ENCODE assay signal across 11 cellular contexts in the genomic region with DNA sequence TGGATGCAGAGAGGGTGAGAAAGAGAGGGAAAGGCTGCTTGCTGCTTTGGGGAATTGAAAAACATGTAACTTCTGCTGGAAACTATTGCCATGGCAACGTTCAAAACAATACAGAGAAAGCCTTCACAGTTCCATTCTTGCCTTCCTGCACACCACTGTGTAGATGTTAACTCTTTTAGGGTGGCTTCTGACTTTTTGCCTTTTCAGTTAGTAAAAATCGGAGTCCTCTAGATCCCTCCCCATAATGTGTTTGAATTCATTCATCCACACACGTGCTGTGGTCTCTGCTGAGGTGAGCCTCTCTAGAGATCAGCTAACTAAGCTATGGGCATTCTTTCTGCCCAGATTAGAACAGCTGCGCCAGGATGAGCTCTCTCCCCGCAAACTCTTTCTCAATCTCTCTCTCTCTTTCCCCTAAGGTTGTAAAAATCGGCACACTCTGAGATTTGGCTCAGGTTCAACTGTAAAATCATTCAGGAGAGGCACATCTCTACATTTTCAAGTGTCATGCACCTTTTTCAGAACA.
DNase-seq lines count a peak whose midpoint lies in the region; ATAC-seq, FAIRE-seq and TF ChIP-seq lines count a peak whose summit lies in the region.
"Had no signal": no experiment of that assay in that cellular context is flagged by ENCODE, and none has a peak within 500 bp of the region (broad histone marks: within the 10 kb centered on the region; RNA-seq: fewer than 3 reads in every experiment).

No MANE protein-coding gene starts in this region.

- H3K18ac ChIP-seq in H1 (ENCODE audit: extremely low read depth, low read length), result no peak overlapping the region

- no peak overlapping the region for H4K8ac ChIP-seq in H1 (ENCODE audit: extremely low read depth, insufficient read depth, low read length)

- no peak for TF ChIP-seq RAD21 in H1 (IDR thresholded peaks at IDR 0.05 in 1 of 2, conservative IDR thresholded peaks at IDR 0.05 in 1 of 2; ENCODE audit: low read depth in 2 of 2, low read length in 2 of 2)

- no peak overlapping the region; a peak in 1 of 4 replicates for H3K4me2 ChIP-seq in H1 (ENCODE audit: insufficient read depth in 1 of 2, low read depth in 2 of 2, low read length in 2 of 2)

- peak; percentile 76 for ATAC-seq in GM19395 (IDR thresholded peaks at IDR 0.05; ENCODE audit: unreplicated experiment)
- no peak for ATAC-seq in HG03108 (IDR thresholded peaks at IDR 0.05; ENCODE audit: unreplicated experiment)

- H3K4me1 ChIP-seq in HUES64 (ENCODE audit: insufficient read depth, low read length) (peaks cover 10% of the 10 kb centered on the region), H1 (replicated peaks in 1 of 4; ENCODE audit: control insufficient read depth in 3 of 4, insufficient read depth in 4 of 4, low read length in 3 of 4) (no peaks in the 10 kb centered on the region; a peak in 1 of 7 replicates)
- H3K4me1 ChIP-seq: ascending aorta, stomach had no signal

- H3K27ac ChIP-seq in HUES64 (ENCODE audit: low read depth, low read length) (no peak overlapping the region), H1 (ENCODE audit: low read depth, low read length) (peak overlapping the region; percentile 15; the same call in 1 of the 2 replicates)
- H3K27ac ChIP-seq: ascending aorta, stomach had no signal

- no peak overlapping the region for H2BK5ac ChIP-seq in H1 (ENCODE audit: low read depth, low read length)

- H3K79me2 ChIP-seq in H1 (ENCODE audit: control insufficient read depth in 1 of 2, insufficient read depth in 2 of 2, low read length in 2 of 2), result no peaks in the 10 kb centered on the region

- H3K56ac ChIP-seq in H1 (replicated peaks; ENCODE audit: insufficient read length, low read depth, low read length), result no peak overlapping the region

- no peak for TF ChIP-seq CTCF in H1 (IDR thresholded peaks at IDR 0.05; ENCODE audit: control extremely low read depth in 1 of 3, insufficient read depth in 1 of 3, low read depth in 1 of 3, low read length in 3 of 3)

- no peak overlapping the region for H2BK15ac ChIP-seq in H1 (ENCODE audit: low read length)

- H4K5ac ChIP-seq in H1 (ENCODE audit: insufficient read length, low read depth, low read length), result no peak overlapping the region

- no peak overlapping the region for H2BK12ac ChIP-seq in H1 (ENCODE audit: low read depth, low read length)

- H3K36me3 ChIP-seq in HUES64 (ENCODE audit: insufficient read depth, low read length) (no peaks in the 10 kb centered on the region), H1 (ENCODE audit: control insufficient read depth in 2 of 4, insufficient read depth in 4 of 4, low read length in 3 of 4) (no peaks in the 10 kb centered on the region)
- H3K36me3 ChIP-seq: ascending aorta, stomach had no signal

- H2BK20ac ChIP-seq in H1 (ENCODE audit: low read length), result no peak overlapping the region

- H3K9me3 ChIP-seq in HUES64 (ENCODE audit: insufficient read depth, low read depth, low read length), result no peaks in the 10 kb centered on the region
- H3K9me3 ChIP-seq in H1 (ENCODE audit: insufficient read depth in 2 of 2, low read depth in 1 of 2, low read length in 1 of 2), result no peaks in the 10 kb centered on the region
- H3K9me3 ChIP-seq: ascending aorta, stomach had no signal

- H3K23me2 ChIP-seq in H1 (ENCODE audit: low read depth, low read length), result peaks cover 2% of the 10 kb centered on the region; the same call in 1 of the 2 replicates

- FAIRE-seq in H1 (lab: Jason Lieb, UNC), result no peak

- H3K9ac ChIP-seq in HUES64 (ENCODE audit: low read depth, low read length), result 0 out of 2 replicates have a peak overlapping the region, but pooled peaks have one; percentile 8
- no peak overlapping the region for H3K9ac ChIP-seq in H1 (replicated peaks in 1 of 4; ENCODE audit: extremely low read depth in 1 of 4, low read depth in 3 of 4, low read length in 3 of 4)

- H3K27me3 ChIP-seq in HUES64 (ENCODE audit: insufficient read depth, low read length) (no peaks in the 10 kb centered on the region), H1 (replicated peaks in 1 of 4; ENCODE audit: control insufficient read depth in 3 of 4, extremely low read depth in 1 of 4, insufficient read depth in 3 of 4, low read length in 3 of 4) (no peaks in the 10 kb centered on the region)
- H3K27me3 ChIP-seq: ascending aorta, stomach had no signal

- no peak for TF ChIP-seq EP300 in H1 (IDR thresholded peaks at IDR 0.05; ENCODE audit: borderline replicate concordance in 1 of 2, low read depth in 2 of 2, low read length in 2 of 2)

- no peak overlapping the region for H3K23ac ChIP-seq in H1 (ENCODE audit: insufficient read length)

- H3K79me1 ChIP-seq in H1 (ENCODE audit: low read depth, low read length), result no peaks in the 10 kb centered on the region

- H4K91ac ChIP-seq in H1 (replicated peaks; ENCODE audit: insufficient read length, low read length), result no peak overlapping the region

- H2AK5ac ChIP-seq in H1 (ENCODE audit: low read depth, low read length), result no peak overlapping the region

- H3K4me3 ChIP-seq in HUES64 (ENCODE audit: low read length), result no peak overlapping the region
- H3K4me3 ChIP-seq in H1 (ENCODE audit: extremely low read depth in 1 of 4, insufficient read depth in 2 of 4, low read depth in 3 of 4, low read length in 4 of 4), result no peak overlapping the region
- H3K4me3 ChIP-seq: ascending aorta, stomach had no signal

- no peak overlapping the region for H2AFZ ChIP-seq in H1 (ENCODE audit: low read length)

- 70% methylated on average over 6 of the region's 6 CpGs for WGBS in HUES64
- 74% methylated on average over 6 of the region's 6 CpGs; no CpG with 5 or more reads in 1 of the 2 experiments for WGBS in H1 (ENCODE audit: extremely low coverage in 1 of 2, insufficient coverage in 1 of 2, insufficient read length in 1 of 2, insufficient replicate concordance in 2 of 2, low coverage in 1 of 2, low lambda C conversion rate in 2 of 2, missing lambda C conversion rate in 1 of 2), 2 experiments

- TF ChIP-seq POLR2A in H1 (IDR thresholded peaks at IDR 0.05; ENCODE audit: control extremely low read depth in 1 of 2, low read depth in 2 of 2, low read length in 2 of 2), result no peak

- DNase-seq in H1 (ENCODE audit: low read depth in 1 of 2, low spot score in 2 of 2) (no peak), pons (ENCODE audit: low spot score) (peak; percentile 88), T-helper 1 cell (no peak), ureter (ENCODE audit: low spot score) (no peak)
- DNase-seq: DMS 273 treated with DMSO at 0.1 percent for 48 hours, erythroblast, stomach had no signal

- POLR2A ChIA-PET in H1 (lab: Charles Lee; ENCODE audit: partially characterized antibody), result interaction anchor here (1.0 kb wide), 1 partner anchor 13 kb away, joined by 3 read pairs; no protein-coding TSS in a partner anchor

- CTCF ChIA-PET in H1 (lab: Charles Lee; ENCODE audit: partially characterized antibody), result interaction anchor here (0.9 to 1.0 kb wide), 2 partner anchors 37 to 79 kb away, joined by 3 to 4 read pairs; no protein-coding TSS in a partner anchor

- no peak overlapping the region for H3K4ac ChIP-seq in H1 (replicated peaks; ENCODE audit: insufficient read length, low read depth, low read length)

- no peak overlapping the region for H2BK120ac ChIP-seq in H1 (replicated peaks; ENCODE audit: low read depth, low read length)

- no peak overlapping the region for H3K14ac ChIP-seq in H1 (ENCODE audit: insufficient read length)

- H4K20me1 ChIP-seq in H1 (replicated peaks in 1 of 2; ENCODE audit: control insufficient read depth in 1 of 2, insufficient read depth in 2 of 2, low read length in 2 of 2), result no peaks in the 10 kb centered on the region

TF ChIP-seq in H1, 55 proteins besides CTCF, POLR2A, EP300 and RAD21:
- TF ChIP-seq SUZ12 (IDR thresholded peaks at IDR 0.05; ENCODE audit: low read length) (no peak), HDAC2 (IDR thresholded peaks at IDR 0.05; ENCODE audit: borderline replicate concordance in 1 of 2, low read depth in 2 of 2, low read length in 2 of 2) (no peak), SIX5 (IDR thresholded peaks at IDR 0.05; ENCODE audit: low read depth, low read length) (no peak), POLR2AphosphoS5 (IDR thresholded peaks at IDR 0.05; ENCODE audit: low read depth, low read length) (no peak), TBP (IDR thresholded peaks at IDR 0.05; ENCODE audit: low read depth, low read length) (no peak), RFX5 (IDR thresholded peaks at IDR 0.05; ENCODE audit: borderline replicate concordance, low read depth, low read length) (no peak), E2F6 (IDR thresholded peaks at IDR 0.05) (no peak), KDM5A (IDR thresholded peaks at IDR 0.05; ENCODE audit: low read length) (no peak), FOSL1 (IDR thresholded peaks at IDR 0.05; ENCODE audit: insufficient read depth, low read depth, low read length) (no peak), NRF1 (IDR thresholded peaks at IDR 0.05; ENCODE audit: low read depth, low read length) (no peak), SP1 (IDR thresholded peaks at IDR 0.05; ENCODE audit: low read depth, low read length) (no peak), CHD2 (IDR thresholded peaks at IDR 0.05; ENCODE audit: low read length) (no peak), ZNF274 (IDR thresholded peaks at IDR 0.05; ENCODE audit: borderline replicate concordance, extremely low read depth, low read length) (no peak), TEAD4 (IDR thresholded peaks at IDR 0.05; ENCODE audit: low read depth, low read length) (no peak), CBX5 (IDR thresholded peaks at IDR 0.05; ENCODE audit: low read depth, low read length) (no peak)
- TF ChIP-seq, protein P1, sequence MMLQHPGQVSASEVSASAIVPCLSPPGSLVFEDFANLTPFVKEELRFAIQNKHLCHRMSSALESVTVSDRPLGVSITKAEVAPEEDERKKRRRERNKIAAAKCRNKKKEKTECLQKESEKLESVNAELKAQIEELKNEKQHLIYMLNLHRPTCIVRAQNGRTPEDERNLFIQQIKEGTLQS (IDR thresholded peaks at IDR 0.05; ENCODE audit: insufficient read depth, low read depth, low read length), result no peak
